In the genomic region with DNA sequence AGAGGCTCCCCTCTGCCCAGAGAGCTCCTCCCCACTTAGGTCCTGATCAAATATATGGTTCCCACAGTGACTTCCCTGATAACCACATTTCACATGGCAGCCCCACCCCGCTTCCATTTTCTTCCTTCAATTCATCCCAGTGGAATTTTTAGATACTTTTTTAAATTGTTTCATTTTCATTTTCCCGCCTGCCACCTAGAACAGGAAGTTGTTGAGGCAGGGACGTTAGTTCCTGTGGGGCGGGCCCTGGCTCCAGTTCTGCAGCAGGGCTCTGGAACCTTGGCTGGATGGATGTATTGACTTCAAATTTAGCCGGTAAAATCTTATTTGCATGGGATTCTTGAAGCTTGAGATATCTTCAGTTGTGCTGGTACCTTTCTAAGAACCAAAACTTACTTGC, we compare ENCODE assay signal across 12 cellular contexts.
"Had no signal": no experiment of that assay in that cellular context is flagged by ENCODE, and none has a peak within 500 bp of the region (broad histone marks: within the 10 kb centered on the region; RNA-seq: fewer than 3 reads in every experiment).

No MANE protein-coding gene starts in this region.

- H3K4me3 ChIP-seq: coronary artery, heart right ventricle had no signal

- H3K4me1 ChIP-seq: heart right ventricle had no signal

- H3K27ac ChIP-seq: coronary artery, heart right ventricle had no signal

- DNase-seq: activated B cell treated with CpG ODN at 0.5 μM for 24 hours; activated CD4-positive, alpha-beta T cell treated with anti-CD3 and anti-CD28 coated beads, Interleukin-2, amount 50 U/mL, for 1 hour; activated gamma-delta T cell treated with Interleukin-2 at 50 U/mL for 16 hours; activated naive CD8-positive, alpha-beta T cell treated with anti-CD3 and anti-CD28 coated beads, Interleukin-2, amount 50 U/mL, for 24 hours; activated T-cell treated with anti-CD3 and anti-CD28 coated beads, Interleukin-2, amount 50 U/mL, for 4 hours; effector CD8-positive, alpha-beta T cell; foreskin melanocyte; heart right ventricle; stimulated activated CD4-positive, alpha-beta T cell treated with anti-CD3 and anti-CD28 coated beads, Interleukin-4, amount 100 ng/mL, for 1 hour; stimulated activated naive CD8-positive, alpha-beta T cell treated with anti-CD3 and anti-CD28 coated beads, Interleukin-15, amount 100 ng/mL, for 72 hours had no signal

- H3K9me3 Mint-ChIP-seq: activated B cell treated with CpG ODN at 0.5 μM for 24 hours had no signal

- H3K4me1 Mint-ChIP-seq: activated naive CD8-positive, alpha-beta T cell treated with anti-CD3 and anti-CD28 coated beads, Interleukin-2, amount 50 U/mL, for 24 hours; stimulated activated naive CD8-positive, alpha-beta T cell treated with anti-CD3 and anti-CD28 coated beads, Interleukin-15, amount 100 ng/mL, for 72 hours had no signal

- H3K27ac Mint-ChIP-seq: activated B cell treated with CpG ODN at 0.5 μM for 24 hours; activated naive CD8-positive, alpha-beta T cell treated with anti-CD3 and anti-CD28 coated beads, Interleukin-2, amount 50 U/mL, for 24 hours; stimulated activated naive CD8-positive, alpha-beta T cell treated with anti-CD3 and anti-CD28 coated beads, Interleukin-15, amount 100 ng/mL, for 72 hours; T-helper 1 cell treated with Interleukin-12 subunit alpha and Interleukin-12 subunit beta and Interleukin-4 antibody, amounts not matched to agents 30 μg/mL and 1 μg/mL, for 36 hours had no signal

- H3K4me3 Mint-ChIP-seq: activated B cell treated with CpG ODN at 0.5 μM for 24 hours; activated naive CD8-positive, alpha-beta T cell treated with anti-CD3 and anti-CD28 coated beads, Interleukin-2, amount 50 U/mL, for 24 hours; activated T-cell treated with anti-CD3 and anti-CD28 coated beads, Interleukin-2, amount 50 U/mL, for 4 hours; stimulated activated naive CD8-positive, alpha-beta T cell treated with anti-CD3 and anti-CD28 coated beads, Interleukin-15, amount 100 ng/mL, for 72 hours; T-helper 1 cell treated with Interleukin-12 subunit alpha and Interleukin-12 subunit beta and Interleukin-4 antibody, amounts not matched to agents 30 μg/mL and 1 μg/mL, for 36 hours had no signal

- H3K27me3 Mint-ChIP-seq: activated B cell treated with CpG ODN at 0.5 μM for 24 hours; activated naive CD8-positive, alpha-beta T cell treated with anti-CD3 and anti-CD28 coated beads, Interleukin-2, amount 50 U/mL, for 24 hours; stimulated activated naive CD8-positive, alpha-beta T cell treated with anti-CD3 and anti-CD28 coated beads, Interleukin-15, amount 100 ng/mL, for 72 hours had no signal

- H3K36me3 ChIP-seq: heart right ventricle had no signal
